In the genomic region with DNA sequence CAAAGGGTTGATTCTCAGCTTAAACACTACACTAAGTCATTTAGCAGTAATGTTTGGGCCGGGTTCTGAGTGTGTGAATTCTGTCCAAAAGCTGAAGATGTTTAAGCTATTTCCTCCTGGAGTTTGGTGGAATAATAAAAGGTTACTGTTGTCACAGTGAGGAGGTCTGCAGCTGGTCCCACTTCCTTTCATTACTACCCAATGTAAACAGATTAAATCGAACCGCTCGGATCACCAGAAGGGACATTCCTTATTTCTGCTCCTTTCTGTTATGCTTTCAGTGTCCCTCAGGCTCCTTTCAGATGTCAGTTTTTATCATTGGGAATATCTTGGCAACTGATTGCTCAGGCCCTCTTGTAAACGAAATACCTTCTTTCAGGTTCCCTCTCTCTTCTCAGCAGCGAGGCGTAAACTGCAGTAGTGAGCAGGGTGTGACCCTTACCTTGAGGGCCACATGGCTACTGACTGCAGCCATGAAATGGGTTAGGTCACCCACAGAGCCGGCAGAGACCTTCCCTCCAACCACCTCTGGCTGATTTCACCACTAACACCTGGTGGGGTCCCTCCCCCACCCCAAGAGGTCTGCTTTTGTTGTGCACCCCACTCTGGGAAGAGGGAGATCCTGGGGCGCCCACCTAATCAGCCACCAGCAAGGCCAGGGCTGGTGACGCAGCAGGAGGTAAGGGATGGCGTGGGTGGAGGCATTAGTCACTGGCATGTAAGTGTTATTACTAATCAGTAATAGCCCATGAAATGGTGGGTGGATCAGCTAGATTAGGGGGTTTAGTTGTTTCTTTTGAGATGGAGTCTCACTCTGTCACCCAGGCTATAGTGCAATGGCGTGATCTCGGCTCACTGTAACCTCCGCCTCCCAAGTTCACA, we compare ENCODE assay signal across 2 cellular contexts.
TF ChIP-seq lines count a peak whose summit lies in the region.

No MANE protein-coding gene starts in this region.

TF ChIP-seq in IMR-90, 13 proteins besides CTCF, POLR2A, EP300 and RAD21 (continued from another document):
- TF ChIP-seq, protein P1, sequence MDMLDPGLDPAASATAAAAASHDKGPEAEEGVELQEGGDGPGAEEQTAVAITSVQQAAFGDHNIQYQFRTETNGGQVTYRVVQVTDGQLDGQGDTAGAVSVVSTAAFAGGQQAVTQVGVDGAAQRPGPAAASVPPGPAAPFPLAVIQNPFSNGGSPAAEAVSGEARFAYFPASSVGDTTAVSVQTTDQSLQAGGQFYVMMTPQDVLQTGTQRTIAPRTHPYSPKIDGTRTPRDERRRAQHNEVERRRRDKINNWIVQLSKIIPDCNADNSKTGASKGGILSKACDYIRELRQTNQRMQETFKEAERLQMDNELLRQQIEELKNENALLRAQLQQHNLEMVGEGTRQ (IDR thresholded peaks at IDR 0.05; ENCODE audit: low read depth, low read length): no peak
- TF ChIP-seq RFX5 (IDR thresholded peaks at IDR 0.05; ENCODE audit: low read depth, low read length) (no peak), BHLHE40 (IDR thresholded peaks at IDR 0.05; ENCODE audit: low read depth, low read length) (0 out of 2 replicates have a peak, but pooled peaks have one; percentile 15), CEBPB (IDR thresholded peaks at IDR 0.05; ENCODE audit: low read depth, low read length) (no peak)
- TF ChIP-seq, protein P2, sequence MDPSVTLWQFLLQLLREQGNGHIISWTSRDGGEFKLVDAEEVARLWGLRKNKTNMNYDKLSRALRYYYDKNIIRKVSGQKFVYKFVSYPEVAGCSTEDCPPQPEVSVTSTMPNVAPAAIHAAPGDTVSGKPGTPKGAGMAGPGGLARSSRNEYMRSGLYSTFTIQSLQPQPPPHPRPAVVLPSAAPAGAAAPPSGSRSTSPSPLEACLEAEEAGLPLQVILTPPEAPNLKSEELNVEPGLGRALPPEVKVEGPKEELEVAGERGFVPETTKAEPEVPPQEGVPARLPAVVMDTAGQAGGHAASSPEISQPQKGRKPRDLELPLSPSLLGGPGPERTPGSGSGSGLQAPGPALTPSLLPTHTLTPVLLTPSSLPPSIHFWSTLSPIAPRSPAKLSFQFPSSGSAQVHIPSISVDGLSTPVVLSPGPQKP (IDR thresholded peaks at IDR 0.05; ENCODE audit: borderline replicate concordance, low read depth, low read length): no peak

TF ChIP-seq in WTC11, 78 proteins besides CTCF, POLR2A, EP300 and RAD21 (continued from another document):
- TF ChIP-seq ZNF396 (CRISPR knock-in tag; IDR thresholded peaks at IDR 0.05; ENCODE audit: borderline replicate concordance): no peak
- no peak for TF ChIP-seq TCF7 (CRISPR knock-in tag; IDR thresholded peaks at IDR 0.05; ENCODE audit: low read depth)
